ENCODE assay signal across 1 cellular context in the genomic region with DNA sequence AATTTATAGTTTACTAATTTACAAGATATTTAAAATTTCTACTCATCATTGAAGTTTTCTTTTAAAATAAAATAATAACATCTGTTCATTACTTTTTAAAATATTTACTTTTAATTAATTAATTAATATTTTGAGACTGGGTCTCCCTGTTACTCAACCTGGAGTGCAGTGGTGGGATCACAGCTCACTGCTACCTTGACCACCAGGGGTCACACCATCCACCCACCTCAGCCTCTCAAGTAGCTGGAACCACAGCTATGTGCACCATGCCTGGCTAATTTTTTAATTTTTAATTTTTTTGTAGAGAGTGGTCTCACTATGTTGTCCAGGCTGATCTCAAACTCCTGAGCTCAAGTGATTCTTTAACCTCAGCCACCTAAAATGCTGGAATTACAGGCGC.
TF ChIP-seq lines count a peak whose summit lies in the region.

No MANE protein-coding gene starts in this region.

TF ChIP-seq in WTC11, 78 proteins besides CTCF, POLR2A, EP300 and RAD21 (continued from another document):
- TF ChIP-seq TP53 (CRISPR knock-in tag; IDR thresholded peaks at IDR 0.05) (no peak), JAZF1 (CRISPR knock-in tag; IDR thresholded peaks at IDR 0.05) (no peak), ZNF121 (CRISPR knock-in tag; IDR thresholded peaks at IDR 0.05) (no peak), ESRRA (CRISPR knock-in tag; IDR thresholded peaks at IDR 0.05; ENCODE audit: borderline replicate concordance) (no peak)
- TF ChIP-seq, protein P1, sequence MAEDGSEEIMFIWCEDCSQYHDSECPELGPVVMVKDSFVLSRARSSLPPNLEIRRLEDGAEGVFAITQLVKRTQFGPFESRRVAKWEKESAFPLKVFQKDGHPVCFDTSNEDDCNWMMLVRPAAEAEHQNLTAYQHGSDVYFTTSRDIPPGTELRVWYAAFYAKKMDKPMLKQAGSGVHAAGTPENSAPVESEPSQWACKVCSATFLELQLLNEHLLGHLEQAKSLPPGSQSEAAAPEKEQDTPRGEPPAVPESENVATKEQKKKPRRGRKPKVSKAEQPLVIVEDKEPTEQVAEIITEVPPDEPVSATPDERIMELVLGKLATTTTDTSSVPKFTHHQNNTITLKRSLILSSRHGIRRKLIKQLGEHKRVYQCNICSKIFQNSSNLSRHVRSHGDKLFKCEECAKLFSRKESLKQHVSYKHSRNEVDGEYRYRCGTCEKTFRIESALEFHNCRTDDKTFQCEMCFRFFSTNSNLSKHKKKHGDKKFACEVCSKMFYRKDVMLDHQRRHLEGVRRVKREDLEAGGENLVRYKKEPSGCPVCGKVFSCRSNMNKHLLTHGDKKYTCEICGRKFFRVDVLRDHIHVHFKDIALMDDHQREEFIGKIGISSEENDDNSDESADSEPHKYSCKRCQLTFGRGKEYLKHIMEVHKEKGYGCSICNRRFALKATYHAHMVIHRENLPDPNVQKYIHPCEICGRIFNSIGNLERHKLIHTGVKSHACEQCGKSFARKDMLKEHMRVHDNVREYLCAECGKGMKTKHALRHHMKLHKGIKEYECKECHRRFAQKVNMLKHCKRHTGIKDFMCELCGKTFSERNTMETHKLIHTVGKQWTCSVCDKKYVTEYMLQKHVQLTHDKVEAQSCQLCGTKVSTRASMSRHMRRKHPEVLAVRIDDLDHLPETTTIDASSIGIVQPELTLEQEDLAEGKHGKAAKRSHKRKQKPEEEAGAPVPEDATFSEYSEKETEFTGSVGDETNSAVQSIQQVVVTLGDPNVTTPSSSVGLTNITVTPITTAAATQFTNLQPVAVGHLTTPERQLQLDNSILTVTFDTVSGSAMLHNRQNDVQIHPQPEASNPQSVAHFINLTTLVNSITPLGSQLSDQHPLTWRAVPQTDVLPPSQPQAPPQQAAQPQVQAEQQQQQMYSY (CRISPR knock-in tag; IDR thresholded peaks at IDR 0.05): no peak
- TF ChIP-seq, protein P2, sequence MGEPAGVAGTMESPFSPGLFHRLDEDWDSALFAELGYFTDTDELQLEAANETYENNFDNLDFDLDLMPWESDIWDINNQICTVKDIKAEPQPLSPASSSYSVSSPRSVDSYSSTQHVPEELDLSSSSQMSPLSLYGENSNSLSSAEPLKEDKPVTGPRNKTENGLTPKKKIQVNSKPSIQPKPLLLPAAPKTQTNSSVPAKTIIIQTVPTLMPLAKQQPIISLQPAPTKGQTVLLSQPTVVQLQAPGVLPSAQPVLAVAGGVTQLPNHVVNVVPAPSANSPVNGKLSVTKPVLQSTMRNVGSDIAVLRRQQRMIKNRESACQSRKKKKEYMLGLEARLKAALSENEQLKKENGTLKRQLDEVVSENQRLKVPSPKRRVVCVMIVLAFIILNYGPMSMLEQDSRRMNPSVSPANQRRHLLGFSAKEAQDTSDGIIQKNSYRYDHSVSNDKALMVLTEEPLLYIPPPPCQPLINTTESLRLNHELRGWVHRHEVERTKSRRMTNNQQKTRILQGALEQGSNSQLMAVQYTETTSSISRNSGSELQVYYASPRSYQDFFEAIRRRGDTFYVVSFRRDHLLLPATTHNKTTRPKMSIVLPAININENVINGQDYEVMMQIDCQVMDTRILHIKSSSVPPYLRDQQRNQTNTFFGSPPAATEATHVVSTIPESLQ (CRISPR knock-in tag; IDR thresholded peaks at IDR 0.05): no peak
